In the genomic region with DNA sequence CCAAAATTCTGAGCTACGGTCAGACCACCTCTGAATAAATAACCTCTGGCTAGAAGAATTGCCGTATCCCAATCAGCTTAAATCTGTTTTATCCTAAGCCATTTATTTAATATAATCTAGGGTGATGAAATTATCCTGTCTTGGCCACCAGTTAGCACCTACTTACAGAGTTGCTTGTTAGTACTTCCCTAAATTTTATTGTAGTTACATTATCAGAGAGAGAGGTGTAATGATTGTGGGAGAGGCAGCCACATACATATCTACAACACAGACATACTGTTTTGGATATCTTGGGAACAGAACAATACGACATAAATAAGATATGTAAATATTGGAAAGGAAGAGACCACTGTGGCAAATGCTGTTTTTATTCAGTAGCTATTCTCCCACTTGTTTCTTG, we compare ENCODE assay signal across 1 cellular context.
TF ChIP-seq lines count a peak whose summit lies in the region.

No MANE protein-coding gene starts in this region.

TF ChIP-seq in GM23338, 12 proteins besides CTCF, POLR2A, EP300 and RAD21 (continued from another document):
- TF ChIP-seq, protein P1, sequence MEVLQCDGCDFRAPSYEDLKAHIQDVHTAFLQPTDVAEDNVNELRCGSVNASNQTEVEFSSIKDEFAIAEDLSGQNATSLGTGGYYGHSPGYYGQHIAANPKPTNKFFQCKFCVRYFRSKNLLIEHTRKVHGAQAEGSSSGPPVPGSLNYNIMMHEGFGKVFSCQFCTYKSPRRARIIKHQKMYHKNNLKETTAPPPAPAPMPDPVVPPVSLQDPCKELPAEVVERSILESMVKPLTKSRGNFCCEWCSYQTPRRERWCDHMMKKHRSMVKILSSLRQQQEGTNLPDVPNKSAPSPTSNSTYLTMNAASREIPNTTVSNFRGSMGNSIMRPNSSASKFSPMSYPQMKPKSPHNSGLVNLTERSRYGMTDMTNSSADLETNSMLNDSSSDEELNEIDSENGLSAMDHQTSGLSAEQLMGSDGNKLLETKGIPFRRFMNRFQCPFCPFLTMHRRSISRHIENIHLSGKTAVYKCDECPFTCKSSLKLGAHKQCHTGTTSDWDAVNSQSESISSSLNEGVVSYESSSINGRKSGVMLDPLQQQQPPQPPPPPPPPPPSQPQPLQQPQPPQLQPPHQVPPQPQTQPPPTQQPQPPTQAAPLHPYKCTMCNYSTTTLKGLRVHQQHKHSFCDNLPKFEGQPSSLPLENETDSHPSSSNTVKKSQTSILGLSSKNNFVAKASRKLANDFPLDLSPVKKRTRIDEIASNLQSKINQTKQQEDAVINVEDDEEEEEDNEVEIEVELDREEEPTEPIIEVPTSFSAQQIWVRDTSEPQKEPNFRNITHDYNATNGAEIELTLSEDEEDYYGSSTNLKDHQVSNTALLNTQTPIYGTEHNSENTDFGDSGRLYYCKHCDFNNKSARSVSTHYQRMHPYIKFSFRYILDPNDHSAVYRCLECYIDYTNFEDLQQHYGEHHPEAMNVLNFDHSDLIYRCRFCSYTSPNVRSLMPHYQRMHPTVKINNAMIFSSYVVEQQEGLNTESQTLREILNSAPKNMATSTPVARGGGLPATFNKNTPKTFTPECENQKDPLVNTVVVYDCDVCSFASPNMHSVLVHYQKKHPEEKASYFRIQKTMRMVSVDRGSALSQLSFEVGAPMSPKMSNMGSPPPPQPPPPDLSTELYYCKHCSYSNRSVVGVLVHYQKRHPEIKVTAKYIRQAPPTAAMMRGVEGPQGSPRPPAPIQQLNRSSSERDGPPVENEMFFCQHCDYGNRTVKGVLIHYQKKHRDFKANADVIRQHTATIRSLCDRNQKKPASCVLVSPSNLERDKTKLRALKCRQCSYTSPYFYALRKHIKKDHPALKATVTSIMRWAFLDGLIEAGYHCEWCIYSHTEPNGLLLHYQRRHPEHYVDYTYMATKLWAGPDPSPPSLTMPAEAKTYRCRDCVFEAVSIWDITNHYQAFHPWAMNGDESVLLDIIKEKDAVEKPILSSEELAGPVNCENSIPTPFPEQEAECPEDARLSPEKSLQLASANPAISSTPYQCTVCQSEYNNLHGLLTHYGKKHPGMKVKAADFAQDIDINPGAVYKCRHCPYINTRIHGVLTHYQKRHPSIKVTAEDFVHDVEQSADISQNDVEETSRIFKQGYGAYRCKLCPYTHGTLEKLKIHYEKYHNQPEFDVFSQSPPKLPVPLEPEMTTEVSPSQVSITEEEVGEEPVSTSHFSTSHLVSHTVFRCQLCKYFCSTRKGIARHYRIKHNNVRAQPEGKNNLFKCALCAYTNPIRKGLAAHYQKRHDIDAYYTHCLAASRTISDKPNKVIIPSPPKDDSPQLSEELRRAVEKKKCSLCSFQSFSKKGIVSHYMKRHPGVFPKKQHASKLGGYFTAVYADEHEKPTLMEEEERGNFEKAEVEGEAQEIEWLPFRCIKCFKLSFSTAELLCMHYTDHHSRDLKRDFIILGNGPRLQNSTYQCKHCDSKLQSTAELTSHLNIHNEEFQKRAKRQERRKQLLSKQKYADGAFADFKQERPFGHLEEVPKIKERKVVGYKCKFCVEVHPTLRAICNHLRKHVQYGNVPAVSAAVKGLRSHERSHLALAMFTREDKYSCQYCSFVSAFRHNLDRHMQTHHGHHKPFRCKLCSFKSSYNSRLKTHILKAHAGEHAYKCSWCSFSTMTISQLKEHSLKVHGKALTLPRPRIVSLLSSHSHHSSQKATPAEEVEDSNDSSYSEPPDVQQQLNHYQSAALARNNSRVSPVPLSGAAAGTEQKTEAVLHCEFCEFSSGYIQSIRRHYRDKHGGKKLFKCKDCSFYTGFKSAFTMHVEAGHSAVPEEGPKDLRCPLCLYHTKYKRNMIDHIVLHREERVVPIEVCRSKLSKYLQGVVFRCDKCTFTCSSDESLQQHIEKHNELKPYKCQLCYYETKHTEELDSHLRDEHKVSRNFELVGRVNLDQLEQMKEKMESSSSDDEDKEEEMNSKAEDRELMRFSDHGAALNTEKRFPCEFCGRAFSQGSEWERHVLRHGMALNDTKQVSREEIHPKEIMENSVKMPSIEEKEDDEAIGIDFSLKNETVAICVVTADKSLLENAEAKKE (CRISPR knock-in tag; IDR thresholded peaks at IDR 0.05), result no peak
- TF ChIP-seq STAT1 (IDR thresholded peaks at IDR 0.05; ENCODE audit: unreplicated experiment), result no peak
- TF ChIP-seq ZNF331 (CRISPR knock-in tag; IDR thresholded peaks at IDR 0.05; ENCODE audit: low read depth), result no peak
- no peak for TF ChIP-seq CREB1 (CRISPR knock-in tag; IDR thresholded peaks at IDR 0.05; ENCODE audit: low read depth)
- TF ChIP-seq ZNF114 (CRISPR knock-in tag; IDR thresholded peaks at IDR 0.05), result no peak
